9 cellular contexts compared by ENCODE assay signal in the genomic region with DNA sequence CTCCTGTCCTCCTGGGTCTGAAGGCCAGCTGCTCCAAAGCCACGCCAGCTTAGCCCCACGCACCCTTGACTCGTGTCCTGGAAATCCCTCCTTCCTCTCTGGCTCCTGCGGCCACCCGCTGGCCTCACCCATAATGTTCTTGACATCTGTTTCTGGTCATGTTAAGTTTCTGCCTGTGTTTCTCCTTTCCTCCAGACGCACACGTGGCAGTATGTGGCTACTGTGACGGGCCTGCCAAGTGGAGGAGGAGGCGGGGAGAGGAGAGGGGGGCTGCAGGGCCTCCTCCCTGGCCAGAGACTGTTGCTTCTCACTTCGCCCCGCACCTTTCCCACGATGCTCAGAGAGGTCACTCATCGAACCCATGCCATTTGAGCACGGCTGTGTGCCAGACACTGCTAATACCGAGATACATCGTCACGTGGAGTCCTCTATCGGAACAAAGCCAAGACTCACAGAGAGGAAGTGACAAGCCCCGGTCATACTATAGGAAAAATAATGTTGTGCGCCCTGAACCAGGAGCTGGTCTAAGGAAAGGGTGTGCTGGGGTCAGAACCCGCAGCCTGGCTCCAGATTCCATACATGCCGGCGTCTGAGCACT. TPM values are rescaled to one million over a fixed set of nuclear protein-coding genes. Genes with fewer than 3 reads are reported as not detected.
DNase-seq lines count a peak whose midpoint lies in the region; ATAC-seq and TF ChIP-seq lines count a peak whose summit lies in the region.
"Had no signal": no experiment of that assay in that cellular context is flagged by ENCODE, and none has a peak within 500 bp of the region (broad histone marks: within the 10 kb centered on the region; RNA-seq: fewer than 3 reads in every experiment).

No MANE protein-coding gene starts in this region.

- no peaks in the 10 kb centered on the region for H3K27me3 ChIP-seq in HCT116 (ENCODE audit: insufficient read depth, low read length)
- no peaks in the 10 kb centered on the region for H3K27me3 ChIP-seq in adipocyte (replicated peaks; ENCODE audit: control insufficient read depth, insufficient read depth, low read length)
- no peaks in the 10 kb centered on the region for H3K27me3 ChIP-seq in PC-3 (ENCODE audit: low read length)

- H2AFZ ChIP-seq in HCT116 (ENCODE audit: low read depth, low read length, poor library complexity, severe bottlenecking), result no peak overlapping the region
- H2AFZ ChIP-seq in PC-3 (ENCODE audit: low read length), result no peak overlapping the region

- H4K20me1 ChIP-seq in HCT116 (ENCODE audit: insufficient read depth) (no peaks in the 10 kb centered on the region), PC-3 (ENCODE audit: low read length) (no peaks in the 10 kb centered on the region)

- H3K9ac ChIP-seq in HCT116 (ENCODE audit: low read length), result no peak overlapping the region
- peak overlapping the region; percentile 57 for H3K9ac ChIP-seq in adipocyte (ENCODE audit: low read length)
- no peak overlapping the region for H3K9ac ChIP-seq in PC-3 (ENCODE audit: low read length)

- H3K4me1 Mint-ChIP-seq in stimulated activated naive CD8-positive, alpha-beta T cell treated with anti-CD3 and anti-CD28 coated beads, Interleukin-15, Interleukin-2, amounts not matched to agents 100 ng/mL and 50 ng/mL, for 24 hours (ENCODE audit: low read depth), result peaks cover 20% of the 10 kb centered on the region

- no peak for TF ChIP-seq POLR2A in HCT116 (IDR thresholded peaks at IDR 0.05; ENCODE audit: borderline replicate concordance, extremely low read depth, insufficient read depth, insufficient read length)

- H3K36me3 ChIP-seq in HCT116 (ENCODE audit: control insufficient read depth in 1 of 2, insufficient read depth in 2 of 2, low read length in 2 of 2) (no peaks in the 10 kb centered on the region), adipocyte (ENCODE audit: control insufficient read depth, insufficient read depth, low read length, severe bottlenecking) (no peaks in the 10 kb centered on the region), PC-3 (ENCODE audit: low read depth, low read length) (no peaks in the 10 kb centered on the region)

- H3K9me3 Mint-ChIP-seq in stimulated activated naive CD8-positive, alpha-beta T cell treated with anti-CD3 and anti-CD28 coated beads, Interleukin-15, Interleukin-2, amounts not matched to agents 100 ng/mL and 50 ng/mL, for 24 hours, result no peaks in the 10 kb centered on the region

- peak overlapping the region; percentile 69 for H3K27ac Mint-ChIP-seq in stimulated activated naive CD8-positive, alpha-beta T cell treated with anti-CD3 and anti-CD28 coated beads, Interleukin-15, Interleukin-2, amounts not matched to agents 100 ng/mL and 50 ng/mL, for 24 hours

- H3K9me2 ChIP-seq in HCT116 (ENCODE audit: insufficient read depth) (no peaks in the 10 kb centered on the region), PC-3 (replicated peaks; ENCODE audit: low read length) (no peaks in the 10 kb centered on the region)

- peaks cover 4% of the 10 kb centered on the region for H3K36me3 Mint-ChIP-seq in stimulated activated naive CD8-positive, alpha-beta T cell treated with anti-CD3 and anti-CD28 coated beads, Interleukin-15, Interleukin-2, amounts not matched to agents 100 ng/mL and 50 ng/mL, for 24 hours (ENCODE audit: low read depth)

- no peaks in the 10 kb centered on the region for H3K27me3 Mint-ChIP-seq in stimulated activated naive CD8-positive, alpha-beta T cell treated with anti-CD3 and anti-CD28 coated beads, Interleukin-15, Interleukin-2, amounts not matched to agents 100 ng/mL and 50 ng/mL, for 24 hours

- no peak for DNase-seq in HCT116 (ENCODE audit: low read depth, low spot score)
- peak; percentile 87 for DNase-seq in adipocyte (ENCODE audit: low read depth)
- peak; percentile 18 for DNase-seq in inferior parietal cortex (ENCODE audit: extremely low spot score)
- DNase-seq in GM20000 (ENCODE audit: low spot score), result no peak
- DNase-seq in PC-3, result no peak

- peak; percentile 32; the same call in 1 of the 2 replicates for ATAC-seq in HCT116
- ATAC-seq in GM21737 (IDR thresholded peaks at IDR 0.05; ENCODE audit: unreplicated experiment), result no peak
- no peak for ATAC-seq in HG03354 (IDR thresholded peaks at IDR 0.05; ENCODE audit: poor library complexity, severe bottlenecking, unreplicated experiment)
- no peak; the same call in 1 of the 2 replicates for ATAC-seq in PC-3

- no peaks in the 10 kb centered on the region for H3F3A ChIP-seq in PC-3 (ENCODE audit: low read length, unreplicated experiment)

- POLR2A ChIA-PET in HCT116 (lab: Charles Lee), result interaction anchor here (2.3 kb wide), 1 partner anchor 11 kb away, joined by 12 read pairs; a partner anchor contains a TSS
- POLR2A ChIA-PET in PC-3 (lab: Charles Lee; ENCODE audit: unreplicated experiment), result no interaction called here

- H3K4me2 ChIP-seq in HCT116 (ENCODE audit: low read length), result no peak overlapping the region
- H3K4me2 ChIP-seq in PC-3 (ENCODE audit: low read length), result no peak overlapping the region

- TF ChIP-seq CTCF in HCT116 (IDR thresholded peaks at IDR 0.05 in 2 of 3, conservative IDR thresholded peaks at IDR 0.05 in 1 of 3; ENCODE audit: borderline replicate concordance in 1 of 3, insufficient read depth in 1 of 3, low read depth in 2 of 3, low read length in 2 of 3), result no peak
- no peak for TF ChIP-seq CTCF in GM20000 (IDR thresholded peaks at IDR 0.05; ENCODE audit: extremely low read depth, missing control alignments)
- no peak for TF ChIP-seq CTCF in PC-3 (conservative IDR thresholded peaks at IDR 0.05; ENCODE audit: low read depth, low read length)

- no peaks in the 10 kb centered on the region for H3K9me3 ChIP-seq in HCT116 (ENCODE audit: control insufficient read depth in 1 of 2, insufficient read depth in 1 of 2, low read depth in 1 of 2, low read length in 2 of 2)
- no peaks in the 10 kb centered on the region for H3K9me3 ChIP-seq in adipocyte (ENCODE audit: control insufficient read depth, low read length)
- no peaks in the 10 kb centered on the region for H3K9me3 ChIP-seq in PC-3 (ENCODE audit: low read length)

- intact Hi-C loops in HCT116 (cut with micrococcal nuclease) (no loop called here), PC-3 (cut with micrococcal nuclease) (no loop called here)

- H3K79me2 ChIP-seq in HCT116 (ENCODE audit: insufficient read depth, low read length) (no peaks in the 10 kb centered on the region), PC-3 (ENCODE audit: low read length) (no peaks in the 10 kb centered on the region)

- H3K4me1 ChIP-seq in HCT116 (ENCODE audit: control insufficient read depth in 1 of 2, insufficient read depth in 2 of 2, low read length in 2 of 2) (peaks cover 2 to 18% of the 10 kb centered on the region in 2 experiments; a peak in 3 of 4 replicates), adipocyte (ENCODE audit: control insufficient read depth, insufficient read depth, low read length) (peaks cover 56% of the 10 kb centered on the region), PC-3 (ENCODE audit: insufficient read depth, low read length) (no peaks in the 10 kb centered on the region; the same call in 1 of the 2 replicates)

- no peak for TF ChIP-seq RAD21 in HCT116 (IDR thresholded peaks at IDR 0.05; ENCODE audit: low read depth)

- BruUV-seq in HCT116 (replicated peaks; lab: Mats Ljungman, UMichigan) (no TSS peak), PC-3 (replicated peaks; lab: Mats Ljungman, UMichigan) (no TSS peak)

- H3K27ac ChIP-seq in HCT116 (ENCODE audit: low read depth, low read length), result no peak overlapping the region
- no peak overlapping the region for H3K27ac ChIP-seq in PC-3 (ENCODE audit: low read length)

- CTCF ChIA-PET in HCT116 (lab: Charles Lee), result no interaction called here
- CTCF ChIA-PET in PC-3 (lab: Charles Lee), result no interaction called here

- H3K4me3 ChIP-seq in HCT116 (replicated peaks in 1 of 2; ENCODE audit: low read depth in 1 of 2, low read length in 2 of 2) (no peak overlapping the region), adipocyte (ENCODE audit: low read length) (peak overlapping the region; percentile 53), PC-3 (ENCODE audit: low read length) (no peak overlapping the region)

- RAD21 ChIA-PET in HCT116 (lab: Charles Lee; ENCODE audit: low non-redundant PET in 1 of 2, low total read pairs in 2 of 2, uncharacterized antibody in 2 of 2, unreplicated experiment in 2 of 2), result no interaction called here

- no peak overlapping the region for H3K4me3 Mint-ChIP-seq in stimulated activated naive CD8-positive, alpha-beta T cell treated with anti-CD3 and anti-CD28 coated beads, Interleukin-15, Interleukin-2, amounts not matched to agents 100 ng/mL and 50 ng/mL, for 24 hours

TF ChIP-seq in HCT116, 20 proteins besides CTCF, POLR2A, EP300 and RAD21 (continues in another document):
- TF ChIP-seq ZFX (IDR thresholded peaks at IDR 0.05), result no peak
- no peak for TF ChIP-seq ZNF274 (IDR thresholded peaks at IDR 0.05; ENCODE audit: low read depth, low read length)
- no peak for TF ChIP-seq EZH2 (IDR thresholded peaks at IDR 0.05)
- no peak for TF ChIP-seq CEBPB (IDR thresholded peaks at IDR 0.05; ENCODE audit: low read depth)
- TF ChIP-seq, protein P1, sequence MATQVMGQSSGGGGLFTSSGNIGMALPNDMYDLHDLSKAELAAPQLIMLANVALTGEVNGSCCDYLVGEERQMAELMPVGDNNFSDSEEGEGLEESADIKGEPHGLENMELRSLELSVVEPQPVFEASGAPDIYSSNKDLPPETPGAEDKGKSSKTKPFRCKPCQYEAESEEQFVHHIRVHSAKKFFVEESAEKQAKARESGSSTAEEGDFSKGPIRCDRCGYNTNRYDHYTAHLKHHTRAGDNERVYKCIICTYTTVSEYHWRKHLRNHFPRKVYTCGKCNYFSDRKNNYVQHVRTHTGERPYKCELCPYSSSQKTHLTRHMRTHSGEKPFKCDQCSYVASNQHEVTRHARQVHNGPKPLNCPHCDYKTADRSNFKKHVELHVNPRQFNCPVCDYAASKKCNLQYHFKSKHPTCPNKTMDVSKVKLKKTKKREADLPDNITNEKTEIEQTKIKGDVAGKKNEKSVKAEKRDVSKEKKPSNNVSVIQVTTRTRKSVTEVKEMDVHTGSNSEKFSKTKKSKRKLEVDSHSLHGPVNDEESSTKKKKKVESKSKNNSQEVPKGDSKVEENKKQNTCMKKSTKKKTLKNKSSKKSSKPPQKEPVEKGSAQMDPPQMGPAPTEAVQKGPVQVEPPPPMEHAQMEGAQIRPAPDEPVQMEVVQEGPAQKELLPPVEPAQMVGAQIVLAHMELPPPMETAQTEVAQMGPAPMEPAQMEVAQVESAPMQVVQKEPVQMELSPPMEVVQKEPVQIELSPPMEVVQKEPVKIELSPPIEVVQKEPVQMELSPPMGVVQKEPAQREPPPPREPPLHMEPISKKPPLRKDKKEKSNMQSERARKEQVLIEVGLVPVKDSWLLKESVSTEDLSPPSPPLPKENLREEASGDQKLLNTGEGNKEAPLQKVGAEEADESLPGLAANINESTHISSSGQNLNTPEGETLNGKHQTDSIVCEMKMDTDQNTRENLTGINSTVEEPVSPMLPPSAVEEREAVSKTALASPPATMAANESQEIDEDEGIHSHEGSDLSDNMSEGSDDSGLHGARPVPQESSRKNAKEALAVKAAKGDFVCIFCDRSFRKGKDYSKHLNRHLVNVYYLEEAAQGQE (IDR thresholded peaks at IDR 0.05; ENCODE audit: low read depth), result no peak

RNA-seq across cellular contexts. Expression of a gene that starts 11.5 kb away (rescaled TPM):
- total RNA-seq in HCT116 (2021; ENCODE audit: unreplicated experiment), result 15.2 TPM
- polyA plus RNA-seq in HCT116 (2012), result 9.4 and 13.4 TPM in 2 replicates
- total RNA-seq in PC-3 (2014; rRNA removed), result 3.8 and 5.5 TPM in 2 replicates

RNA-seq across cellular contexts. Expression of a gene that starts 26.8 kb away (rescaled TPM):
- total RNA-seq in HCT116 (2021; ENCODE audit: unreplicated experiment) (0.30 TPM), PC-3 (2014; rRNA removed) (not detected in 2 replicates)
- polyA plus RNA-seq in HCT116 (2012), result 0.20 and 0.21 TPM in 2 replicates

RNA-seq across cellular contexts. Expression of a gene that starts 35.7 kb away (rescaled TPM):
- total RNA-seq in HCT116 (2021; ENCODE audit: unreplicated experiment), result not detected
- 0.04 TPM in 1 of 2 replicates, not detected in the other for polyA plus RNA-seq in HCT116 (2012)
- total RNA-seq in PC-3 (2014; rRNA removed), result 0.55 TPM in 1 of 2 replicates, not detected in the other
- total RNA-seq: epithelial cell of proximal tubule had no signal

Comparison
In these comparisons a context has a peak if more than half of its experiments do, and no peak if none do; other contexts are left out.
1. DNase-seq: peak in adipocyte (single experiment) and inferior parietal cortex (single experiment); none in HCT116 (single experiment), GM20000 (single experiment) and PC-3 (single experiment).